12 cellular contexts compared by ENCODE assay signal in genomic region chr15:86139828-86140227, GRCh38.
A peak's percentile ranks its signal among the peaks of the same experiment; 100 is the strongest.
DNase-seq lines count a peak whose midpoint lies in the region; ATAC-seq, FAIRE-seq and TF ChIP-seq lines count a peak whose summit lies in the region.
"Had no signal": no experiment of that assay in that cellular context is flagged by ENCODE, and none has a peak within 500 bp of the region (broad histone marks: within the 10 kb centered on the region; RNA-seq: fewer than 3 reads in every experiment).

No MANE protein-coding gene starts in this region.

- H3K36me3 Mint-ChIP-seq in activated CD4-positive, alpha-beta memory T cell treated with anti-CD3 and anti-CD28 coated beads for 36 hours = no peaks in the 10 kb centered on the region
- no peaks in the 10 kb centered on the region for H3K36me3 Mint-ChIP-seq in activated CD4-positive, alpha-beta memory T cell treated with anti-CD3 and anti-CD28 coated beads, Interleukin-2, amount 10 ng/mL, durations not matched to agents 7 days and 5 days (ENCODE audit: low read depth)
- H3K36me3 Mint-ChIP-seq in T-helper 2 cell treated with Interferon-gamma antibody and Interleukin-4, amounts not matched to agents 5 μg/mL and 100 μg/mL, for 36 hours (ENCODE audit: low read depth) = no peaks in the 10 kb centered on the region
- H3K36me3 Mint-ChIP-seq: immature natural killer cell had no signal

- H3K9ac ChIP-seq in Karpas-422 (ENCODE audit: low read length) (no peak overlapping the region), K562 (ENCODE audit: insufficient read depth in 1 of 2, low read depth in 2 of 2, low read length in 2 of 2) (no peak overlapping the region)
- H3K9ac ChIP-seq: BLaER1 treated with 17β-estradiol and CSF1 and Interleukin-3, amounts not matched to agents 10 nM and 100 nM had no signal

- FAIRE-seq in K562 (lab: Jason Lieb, UNC) = no peak

- H3K4me1 ChIP-seq in Karpas-422 (ENCODE audit: low read length) = no peaks in the 10 kb centered on the region
- no peaks in the 10 kb centered on the region for H3K4me1 ChIP-seq in K562 (replicated peaks in 1 of 2; ENCODE audit: control insufficient read depth in 2 of 2, insufficient read depth in 2 of 2, low read length in 2 of 2)

- H3K9me1 ChIP-seq in K562 (ENCODE audit: control insufficient read depth, insufficient read depth, low read length) = no peaks in the 10 kb centered on the region

- H3K27ac Mint-ChIP-seq in activated CD4-positive, alpha-beta memory T cell treated with anti-CD3 and anti-CD28 coated beads for 36 hours = no peak overlapping the region
- H3K27ac Mint-ChIP-seq in activated CD4-positive, alpha-beta memory T cell treated with anti-CD3 and anti-CD28 coated beads, Interleukin-2, amount 10 ng/mL, durations not matched to agents 7 days and 5 days = no peak overlapping the region
- no peak overlapping the region for H3K27ac Mint-ChIP-seq in T-helper 2 cell treated with Interferon-gamma antibody and Interleukin-4, amounts not matched to agents 5 μg/mL and 100 μg/mL, for 36 hours
- H3K27ac Mint-ChIP-seq: activated B cell treated with CpG ODN at 0.5 μM for 24 hours, immature natural killer cell had no signal

- no peak overlapping the region for H3K4me3 ChIP-seq in Karpas-422 (ENCODE audit: low read length)
- no peak overlapping the region for H3K4me3 ChIP-seq in K562
- H3K4me3 ChIP-seq: BLaER1 treated with 17β-estradiol and CSF1 and Interleukin-3, amounts not matched to agents 10 nM and 100 nM had no signal

- intact Hi-C loops in activated CD4-positive, alpha-beta memory T cell treated with anti-CD3 and anti-CD28 coated beads for 36 hours (cut with micrococcal nuclease) = no loop called here
- intact Hi-C loops in K562 (cut with micrococcal nuclease) = no loop called here

- no peaks in the 10 kb centered on the region for H3K4me1 Mint-ChIP-seq in activated CD4-positive, alpha-beta memory T cell treated with anti-CD3 and anti-CD28 coated beads for 36 hours (ENCODE audit: low read depth)
- no peaks in the 10 kb centered on the region for H3K4me1 Mint-ChIP-seq in activated CD4-positive, alpha-beta memory T cell treated with anti-CD3 and anti-CD28 coated beads, Interleukin-2, amount 10 ng/mL, durations not matched to agents 7 days and 5 days
- H3K4me1 Mint-ChIP-seq in T-helper 2 cell treated with Interferon-gamma antibody and Interleukin-4, amounts not matched to agents 5 μg/mL and 100 μg/mL, for 36 hours (ENCODE audit: low read depth) = no peaks in the 10 kb centered on the region
- H3K4me1 Mint-ChIP-seq: activated B cell treated with CpG ODN at 0.5 μM for 24 hours, immature natural killer cell had no signal

- no peak for TF ChIP-seq RAD21 in K562 (CRISPR knock-in tag; conservative IDR thresholded peaks at IDR 0.05 in 1 of 2, IDR thresholded peaks at IDR 0.05 in 1 of 2)

- in situ Hi-C loops in K562 (cut with MboI) = no loop called here

- CTCF ChIA-PET in activated CD4-positive, alpha-beta memory T cell treated with anti-CD3 and anti-CD28 coated beads for 36 hours (lab: Charles Lee) = no interaction called here
- CTCF ChIA-PET in activated CD4-positive, alpha-beta memory T cell treated with anti-CD3 and anti-CD28 coated beads, Interleukin-2, amount 10 ng/mL, durations not matched to agents 7 days and 5 days (lab: Charles Lee) = no interaction called here
- CTCF ChIA-PET in K562 (lab: Yijun Ruan, JAX; ENCODE audit: low intra/inter-chr PET ratio) = no interaction called here

- TF ChIP-seq POLR2A in K562 (conservative IDR thresholded peaks at IDR 0.05) = no peak

- H3K27me3 ChIP-seq in Karpas-422 (ENCODE audit: low read length) = no peaks in the 10 kb centered on the region
- no peaks in the 10 kb centered on the region for H3K27me3 ChIP-seq in K562 (ENCODE audit: control insufficient read depth in 2 of 2, insufficient read depth in 2 of 2, low read length in 2 of 2)
- H3K27me3 ChIP-seq: BLaER1 treated with 17β-estradiol and CSF1 and Interleukin-3, amounts not matched to agents 10 nM and 100 nM had no signal

- no peak for ATAC-seq in K562
- ATAC-seq in left lobe of liver = no peak

- H3K27me3 Mint-ChIP-seq in activated CD4-positive, alpha-beta memory T cell treated with anti-CD3 and anti-CD28 coated beads for 36 hours = peaks cover 4% of the 10 kb centered on the region
- H3K27me3 Mint-ChIP-seq in activated CD4-positive, alpha-beta memory T cell treated with anti-CD3 and anti-CD28 coated beads, Interleukin-2, amount 10 ng/mL, durations not matched to agents 7 days and 5 days = no peaks in the 10 kb centered on the region
- H3K27me3 Mint-ChIP-seq in T-helper 2 cell treated with Interferon-gamma antibody and Interleukin-4, amounts not matched to agents 5 μg/mL and 100 μg/mL, for 36 hours (ENCODE audit: low read depth) = no peaks in the 10 kb centered on the region
- H3K27me3 Mint-ChIP-seq: activated B cell treated with CpG ODN at 0.5 μM for 24 hours had no signal

- H3K9me3 ChIP-seq in Karpas-422 (ENCODE audit: low read length) (no peaks in the 10 kb centered on the region), K562 (replicated peaks; ENCODE audit: control insufficient read depth, insufficient read depth, low read depth, low read length) (peaks cover 2% of the 10 kb centered on the region; the same call in 1 of the 2 replicates)

- peaks cover 2% of the 10 kb centered on the region for H3K9me3 Mint-ChIP-seq in activated CD4-positive, alpha-beta memory T cell treated with anti-CD3 and anti-CD28 coated beads for 36 hours
- H3K9me3 Mint-ChIP-seq in activated CD4-positive, alpha-beta memory T cell treated with anti-CD3 and anti-CD28 coated beads, Interleukin-2, amount 10 ng/mL, durations not matched to agents 7 days and 5 days = peaks cover 4% of the 10 kb centered on the region
- peaks cover 6% of the 10 kb centered on the region for H3K9me3 Mint-ChIP-seq in T-helper 2 cell treated with Interferon-gamma antibody and Interleukin-4, amounts not matched to agents 5 μg/mL and 100 μg/mL, for 36 hours
- H3K9me3 Mint-ChIP-seq: activated B cell treated with CpG ODN at 0.5 μM for 24 hours had no signal

- 5% methylated on average over 8 of the region's 9 CpGs for WGBS in K562 (ENCODE audit: insufficient coverage, low coverage, missing lambda C conversion rate)

- H3K27ac ChIP-seq in Karpas-422 (ENCODE audit: low read length) (no peak overlapping the region), K562 (ENCODE audit: extremely low read depth, low read depth, low read length) (no peak overlapping the region)
- H3K27ac ChIP-seq: BLaER1 treated with 17β-estradiol and CSF1 and Interleukin-3, amounts not matched to agents 10 nM and 100 nM had no signal

- no peak for TF ChIP-seq EP300 in K562 (IDR thresholded peaks at IDR 0.05; ENCODE audit: low read length)

- H3K4me3 Mint-ChIP-seq in activated CD4-positive, alpha-beta memory T cell treated with anti-CD3 and anti-CD28 coated beads for 36 hours = no peak overlapping the region
- H3K4me3 Mint-ChIP-seq in activated CD4-positive, alpha-beta memory T cell treated with anti-CD3 and anti-CD28 coated beads, Interleukin-2, amount 10 ng/mL, durations not matched to agents 7 days and 5 days = no peak overlapping the region
- no peak overlapping the region for H3K4me3 Mint-ChIP-seq in T-helper 2 cell treated with Interferon-gamma antibody and Interleukin-4, amounts not matched to agents 5 μg/mL and 100 μg/mL, for 36 hours
- H3K4me3 Mint-ChIP-seq: activated B cell treated with CpG ODN at 0.5 μM for 24 hours, immature natural killer cell had no signal

- H3K79me2 ChIP-seq in Karpas-422 (ENCODE audit: low read length) (no peaks in the 10 kb centered on the region), K562 (ENCODE audit: control insufficient read depth, insufficient read depth, low read length) (no peaks in the 10 kb centered on the region)

- H3K4me2 ChIP-seq in Karpas-422 (ENCODE audit: low read depth, low read length, poor library complexity, severe bottlenecking) = no peak overlapping the region
- H3K4me2 ChIP-seq in K562 (ENCODE audit: insufficient read depth, low read length) = no peak overlapping the region
- H3K4me2 ChIP-seq: BLaER1 treated with 17β-estradiol and CSF1 and Interleukin-3, amounts not matched to agents 10 nM and 100 nM had no signal

- no TSS peak for BruUV-seq in K562 (replicated peaks; lab: Mats Ljungman, UMichigan)

- TF ChIP-seq CTCF in K562 (IDR thresholded peaks at IDR 0.05 in 2 of 3, conservative IDR thresholded peaks at IDR 0.05 in 1 of 3; ENCODE audit: insufficient read depth in 2 of 3, low read depth in 1 of 3, low read length in 3 of 3) = 0 out of 6 replicates have a peak, but pooled peaks of 2 of the 3 experiments have one; percentile 14 to 36

- H4K20me1 ChIP-seq in Karpas-422 (ENCODE audit: insufficient read depth, low read depth, low read length) = no peaks in the 10 kb centered on the region
- no peaks in the 10 kb centered on the region for H4K20me1 ChIP-seq in K562 (replicated peaks; ENCODE audit: control insufficient read depth, insufficient read depth, low read length)
- H4K20me1 ChIP-seq: BLaER1 treated with 17β-estradiol and CSF1 and Interleukin-3, amounts not matched to agents 10 nM and 100 nM had no signal

- peak; percentile 21 for DNase-seq in activated CD4-positive, alpha-beta memory T cell treated with anti-CD3 and anti-CD28 coated beads for 36 hours
- DNase-seq in activated CD4-positive, alpha-beta memory T cell treated with anti-CD3 and anti-CD28 coated beads, Interleukin-2, amount 10 ng/mL, durations not matched to agents 7 days and 5 days = no peak
- peak; percentile 72 for DNase-seq in Karpas-422
- DNase-seq in K562 (ENCODE audit: extremely low read depth in 1 of 4, low spot score in 3 of 4) = peak; percentile 3 to 18 (median 16)
- peak; percentile 12 to 33 for DNase-seq in stimulated activated CD4-positive, alpha-beta T cell treated with anti-CD3 and anti-CD28 coated beads, Interleukin-4, amount 100 ng/mL, for 48 hours (ENCODE audit: low read depth in 2 of 2)
- no peak for DNase-seq in T-helper 2 cell treated with Interferon-gamma antibody and Interleukin-4, amounts not matched to agents 5 μg/mL and 100 μg/mL, for 36 hours (ENCODE audit: low spot score)
- no peak for DNase-seq in middle frontal gyrus (ENCODE audit: extremely low spot score, low spot score)
- no peak for DNase-seq in left lobe of liver (ENCODE audit: low spot score)
- DNase-seq: activated B cell treated with CpG ODN at 0.5 μM for 24 hours, immature natural killer cell, NCI-H2081 treated with DMSO at 0.1 percent for 48 hours had no signal

- H2AFZ ChIP-seq in Karpas-422 (ENCODE audit: low read length) (no peak overlapping the region), K562 (ENCODE audit: low read depth, low read length) (no peak overlapping the region)

- H3K36me3 ChIP-seq in Karpas-422 (ENCODE audit: insufficient read depth, low read length) (no peaks in the 10 kb centered on the region), K562 (ENCODE audit: control insufficient read depth, insufficient read depth, low read length) (no peaks in the 10 kb centered on the region)
- H3K36me3 ChIP-seq: BLaER1 treated with 17β-estradiol and CSF1 and Interleukin-3, amounts not matched to agents 10 nM and 100 nM had no signal

- POLR2A ChIA-PET in activated CD4-positive, alpha-beta memory T cell treated with anti-CD3 and anti-CD28 coated beads for 36 hours (lab: Charles Lee) = no interaction called here
- POLR2A ChIA-PET in activated CD4-positive, alpha-beta memory T cell treated with anti-CD3 and anti-CD28 coated beads, Interleukin-2, amount 10 ng/mL, durations not matched to agents 7 days and 5 days (lab: Charles Lee) = no interaction called here
- POLR2A ChIA-PET in K562 (lab: Yijun Ruan, JAX) = no interaction called here

- no peaks in the 10 kb centered on the region for H3K9me2 ChIP-seq in Karpas-422 (replicated peaks; ENCODE audit: insufficient read depth, low read length)

Comparison
In these comparisons a context has a peak if more than half of its experiments do, and no peak if none do; other contexts are left out.
1. DNase-seq: peak in activated CD4-positive, alpha-beta memory T cell treated with anti-CD3 and anti-CD28 coated beads for 36 hours (single experiment), Karpas-422 (single experiment), K562 (4 of 4) and stimulated activated CD4-positive, alpha-beta T cell treated with anti-CD3 and anti-CD28 coated beads, Interleukin-4, amount 100 ng/mL, for 48 hours (2 of 2); none in activated CD4-positive, alpha-beta memory T cell treated with anti-CD3 and anti-CD28 coated beads, Interleukin-2, amount 10 ng/mL, durations not matched to agents 7 days and 5 days (single experiment), T-helper 2 cell treated with Interferon-gamma antibody and Interleukin-4, amounts not matched to agents 5 μg/mL and 100 μg/mL, for 36 hours (single experiment), middle frontal gyrus (single experiment) and left lobe of liver (single experiment).